ENCODE assay signal across 1 cellular context in the genomic region with DNA sequence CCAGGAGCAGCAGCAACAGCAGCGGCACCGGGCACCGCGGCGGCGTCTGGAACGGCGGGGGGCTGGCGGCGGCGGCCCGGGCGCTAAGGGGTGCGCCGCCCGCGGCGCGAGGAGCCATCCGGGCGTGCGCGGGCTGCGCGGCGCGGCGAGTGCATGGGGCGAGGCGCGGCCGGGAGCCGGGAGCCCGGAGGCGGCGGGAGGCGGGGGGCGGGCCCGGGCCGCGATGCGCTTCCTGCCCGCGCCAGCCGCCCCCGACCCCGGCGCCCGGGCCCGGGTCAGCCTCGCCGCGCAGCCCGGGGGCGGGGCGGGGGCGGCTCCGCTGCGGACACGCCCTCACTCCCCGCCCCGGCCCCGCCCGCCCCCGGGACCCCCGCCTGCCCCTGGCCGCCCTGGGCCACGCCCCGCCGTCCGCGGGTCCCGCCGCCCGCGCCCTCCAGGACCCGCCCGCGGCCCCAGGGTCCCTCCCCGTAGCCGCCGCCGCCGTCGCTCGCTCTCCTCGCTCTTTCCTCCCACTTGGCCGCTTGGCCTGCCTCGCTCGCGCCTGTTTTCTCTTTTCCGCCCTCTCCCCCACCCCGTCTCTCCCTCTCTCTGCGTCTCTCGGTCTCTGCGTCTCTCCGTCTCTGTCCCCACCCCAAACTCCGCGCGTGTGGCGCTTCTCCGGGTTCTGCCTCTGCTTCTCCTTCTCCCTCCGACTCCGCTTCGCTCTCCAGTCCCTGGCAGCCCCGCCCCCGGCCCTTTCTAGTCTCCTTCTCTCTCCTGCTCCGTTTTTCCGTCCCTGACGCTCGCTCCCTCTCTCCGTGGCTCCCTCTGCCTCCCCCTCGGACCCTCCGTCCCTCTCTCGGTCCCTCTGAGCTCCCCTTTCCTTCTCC.
TF ChIP-seq lines count a peak whose summit lies in the region.

A gene with protein sequence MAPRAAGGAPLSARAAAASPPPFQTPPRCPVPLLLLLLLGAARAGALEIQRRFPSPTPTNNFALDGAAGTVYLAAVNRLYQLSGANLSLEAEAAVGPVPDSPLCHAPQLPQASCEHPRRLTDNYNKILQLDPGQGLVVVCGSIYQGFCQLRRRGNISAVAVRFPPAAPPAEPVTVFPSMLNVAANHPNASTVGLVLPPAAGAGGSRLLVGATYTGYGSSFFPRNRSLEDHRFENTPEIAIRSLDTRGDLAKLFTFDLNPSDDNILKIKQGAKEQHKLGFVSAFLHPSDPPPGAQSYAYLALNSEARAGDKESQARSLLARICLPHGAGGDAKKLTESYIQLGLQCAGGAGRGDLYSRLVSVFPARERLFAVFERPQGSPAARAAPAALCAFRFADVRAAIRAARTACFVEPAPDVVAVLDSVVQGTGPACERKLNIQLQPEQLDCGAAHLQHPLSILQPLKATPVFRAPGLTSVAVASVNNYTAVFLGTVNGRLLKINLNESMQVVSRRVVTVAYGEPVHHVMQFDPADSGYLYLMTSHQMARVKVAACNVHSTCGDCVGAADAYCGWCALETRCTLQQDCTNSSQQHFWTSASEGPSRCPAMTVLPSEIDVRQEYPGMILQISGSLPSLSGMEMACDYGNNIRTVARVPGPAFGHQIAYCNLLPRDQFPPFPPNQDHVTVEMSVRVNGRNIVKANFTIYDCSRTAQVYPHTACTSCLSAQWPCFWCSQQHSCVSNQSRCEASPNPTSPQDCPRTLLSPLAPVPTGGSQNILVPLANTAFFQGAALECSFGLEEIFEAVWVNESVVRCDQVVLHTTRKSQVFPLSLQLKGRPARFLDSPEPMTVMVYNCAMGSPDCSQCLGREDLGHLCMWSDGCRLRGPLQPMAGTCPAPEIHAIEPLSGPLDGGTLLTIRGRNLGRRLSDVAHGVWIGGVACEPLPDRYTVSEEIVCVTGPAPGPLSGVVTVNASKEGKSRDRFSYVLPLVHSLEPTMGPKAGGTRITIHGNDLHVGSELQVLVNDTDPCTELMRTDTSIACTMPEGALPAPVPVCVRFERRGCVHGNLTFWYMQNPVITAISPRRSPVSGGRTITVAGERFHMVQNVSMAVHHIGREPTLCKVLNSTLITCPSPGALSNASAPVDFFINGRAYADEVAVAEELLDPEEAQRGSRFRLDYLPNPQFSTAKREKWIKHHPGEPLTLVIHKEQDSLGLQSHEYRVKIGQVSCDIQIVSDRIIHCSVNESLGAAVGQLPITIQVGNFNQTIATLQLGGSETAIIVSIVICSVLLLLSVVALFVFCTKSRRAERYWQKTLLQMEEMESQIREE (N-terminal part only) (minus strand): TSS at position 155 of the 869 bp plus-strand sequence. CDS start 37 bp downstream, at position 118.

TF ChIP-seq in K562, 482 proteins besides CTCF, POLR2A, EP300 and RAD21 (continued from another document):
- TF ChIP-seq, protein P1, sequence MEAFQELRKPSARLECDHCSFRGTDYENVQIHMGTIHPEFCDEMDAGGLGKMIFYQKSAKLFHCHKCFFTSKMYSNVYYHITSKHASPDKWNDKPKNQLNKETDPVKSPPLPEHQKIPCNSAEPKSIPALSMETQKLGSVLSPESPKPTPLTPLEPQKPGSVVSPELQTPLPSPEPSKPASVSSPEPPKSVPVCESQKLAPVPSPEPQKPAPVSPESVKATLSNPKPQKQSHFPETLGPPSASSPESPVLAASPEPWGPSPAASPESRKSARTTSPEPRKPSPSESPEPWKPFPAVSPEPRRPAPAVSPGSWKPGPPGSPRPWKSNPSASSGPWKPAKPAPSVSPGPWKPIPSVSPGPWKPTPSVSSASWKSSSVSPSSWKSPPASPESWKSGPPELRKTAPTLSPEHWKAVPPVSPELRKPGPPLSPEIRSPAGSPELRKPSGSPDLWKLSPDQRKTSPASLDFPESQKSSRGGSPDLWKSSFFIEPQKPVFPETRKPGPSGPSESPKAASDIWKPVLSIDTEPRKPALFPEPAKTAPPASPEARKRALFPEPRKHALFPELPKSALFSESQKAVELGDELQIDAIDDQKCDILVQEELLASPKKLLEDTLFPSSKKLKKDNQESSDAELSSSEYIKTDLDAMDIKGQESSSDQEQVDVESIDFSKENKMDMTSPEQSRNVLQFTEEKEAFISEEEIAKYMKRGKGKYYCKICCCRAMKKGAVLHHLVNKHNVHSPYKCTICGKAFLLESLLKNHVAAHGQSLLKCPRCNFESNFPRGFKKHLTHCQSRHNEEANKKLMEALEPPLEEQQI (IDR thresholded peaks at IDR 0.05), result no peak
- TF ChIP-seq BCOR (IDR thresholded peaks at IDR 0.05) (peak; percentile 65; the same call in 1 of the 2 replicates), ESRRA (IDR thresholded peaks at IDR 0.05; ENCODE audit: borderline replicate concordance, low read depth) (no peak), TEAD2 (tag; IDR thresholded peaks at IDR 0.05) (no peak), ARID1B (IDR thresholded peaks at IDR 0.05) (peak; percentile 47), RBFOX2 (IDR thresholded peaks at IDR 0.05; ENCODE audit: low read depth, low read length) (peak; percentile 54; the same call in 1 of the 2 replicates), ARID2 (IDR thresholded peaks at IDR 0.05) (0 out of 2 replicates have a peak, but pooled peaks have one; percentile 25), ZNF175 (CRISPR knock-in tag; IDR thresholded peaks at IDR 0.05; ENCODE audit: low read depth) (no peak), ZNF431 (CRISPR knock-in tag; IDR thresholded peaks at IDR 0.05) (no peak), ZNF347 (CRISPR knock-in tag; IDR thresholded peaks at IDR 0.05; ENCODE audit: low read depth) (no peak), MAZ (CRISPR knock-in tag; conservative IDR thresholded peaks at IDR 0.05 in 1 of 2, IDR thresholded peaks at IDR 0.05 in 1 of 2) (peak in 1 of 2 experiments; percentile 56; a peak in 1 of 4 replicates), CC2D1A (IDR thresholded peaks at IDR 0.05) (peak; percentile 31; the same call in 1 of the 2 replicates), EGR1 (conservative IDR thresholded peaks at IDR 0.05) (peak; percentile 56), ZKSCAN8 (CRISPR knock-in tag; IDR thresholded peaks at IDR 0.05) (no peak), CBFA2T2 (conservative IDR thresholded peaks at IDR 0.05) (no peak), ZNF764 (CRISPR knock-in tag; IDR thresholded peaks at IDR 0.05; ENCODE audit: low read depth) (no peak), NFATC3 (IDR thresholded peaks at IDR 0.05) (no peak), POLR2AphosphoS2 (IDR thresholded peaks at IDR 0.05; ENCODE audit: low read length) (no peak), PCBP2 (IDR thresholded peaks at IDR 0.05; ENCODE audit: low read depth, low read length, poor library complexity, severe bottlenecking) (no peak), ZNF316 (IDR thresholded peaks at IDR 0.05) (no peak), WHSC1 (IDR thresholded peaks at IDR 0.05; ENCODE audit: low read length) (no peak), PHTF2 (CRISPR knock-in tag; IDR thresholded peaks at IDR 0.05) (no peak), MTA2 (IDR thresholded peaks at IDR 0.05; ENCODE audit: low read depth) (peak; percentile 21; the same call in 1 of the 2 replicates)
- TF ChIP-seq, protein P2, sequence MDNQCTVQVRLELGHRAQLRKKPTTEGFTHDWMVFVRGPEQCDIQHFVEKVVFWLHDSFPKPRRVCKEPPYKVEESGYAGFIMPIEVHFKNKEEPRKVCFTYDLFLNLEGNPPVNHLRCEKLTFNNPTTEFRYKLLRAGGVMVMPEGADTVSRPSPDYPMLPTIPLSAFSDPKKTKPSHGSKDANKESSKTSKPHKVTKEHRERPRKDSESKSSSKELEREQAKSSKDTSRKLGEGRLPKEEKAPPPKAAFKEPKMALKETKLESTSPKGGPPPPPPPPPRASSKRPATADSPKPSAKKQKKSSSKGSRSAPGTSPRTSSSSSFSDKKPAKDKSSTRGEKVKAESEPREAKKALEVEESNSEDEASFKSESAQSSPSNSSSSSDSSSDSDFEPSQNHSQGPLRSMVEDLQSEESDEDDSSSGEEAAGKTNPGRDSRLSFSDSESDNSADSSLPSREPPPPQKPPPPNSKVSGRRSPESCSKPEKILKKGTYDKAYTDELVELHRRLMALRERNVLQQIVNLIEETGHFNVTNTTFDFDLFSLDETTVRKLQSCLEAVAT (IDR thresholded peaks at IDR 0.05), result peak in 1 of 2 experiments; percentile 71; a peak in 2 of 4 replicates
- TF ChIP-seq, protein P3, sequence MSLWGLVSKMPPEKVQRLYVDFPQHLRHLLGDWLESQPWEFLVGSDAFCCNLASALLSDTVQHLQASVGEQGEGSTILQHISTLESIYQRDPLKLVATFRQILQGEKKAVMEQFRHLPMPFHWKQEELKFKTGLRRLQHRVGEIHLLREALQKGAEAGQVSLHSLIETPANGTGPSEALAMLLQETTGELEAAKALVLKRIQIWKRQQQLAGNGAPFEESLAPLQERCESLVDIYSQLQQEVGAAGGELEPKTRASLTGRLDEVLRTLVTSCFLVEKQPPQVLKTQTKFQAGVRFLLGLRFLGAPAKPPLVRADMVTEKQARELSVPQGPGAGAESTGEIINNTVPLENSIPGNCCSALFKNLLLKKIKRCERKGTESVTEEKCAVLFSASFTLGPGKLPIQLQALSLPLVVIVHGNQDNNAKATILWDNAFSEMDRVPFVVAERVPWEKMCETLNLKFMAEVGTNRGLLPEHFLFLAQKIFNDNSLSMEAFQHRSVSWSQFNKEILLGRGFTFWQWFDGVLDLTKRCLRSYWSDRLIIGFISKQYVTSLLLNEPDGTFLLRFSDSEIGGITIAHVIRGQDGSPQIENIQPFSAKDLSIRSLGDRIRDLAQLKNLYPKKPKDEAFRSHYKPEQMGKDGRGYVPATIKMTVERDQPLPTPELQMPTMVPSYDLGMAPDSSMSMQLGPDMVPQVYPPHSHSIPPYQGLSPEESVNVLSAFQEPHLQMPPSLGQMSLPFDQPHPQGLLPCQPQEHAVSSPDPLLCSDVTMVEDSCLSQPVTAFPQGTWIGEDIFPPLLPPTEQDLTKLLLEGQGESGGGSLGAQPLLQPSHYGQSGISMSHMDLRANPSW (CRISPR knock-in tag; IDR thresholded peaks at IDR 0.05), result no peak
- TF ChIP-seq, protein P4, sequence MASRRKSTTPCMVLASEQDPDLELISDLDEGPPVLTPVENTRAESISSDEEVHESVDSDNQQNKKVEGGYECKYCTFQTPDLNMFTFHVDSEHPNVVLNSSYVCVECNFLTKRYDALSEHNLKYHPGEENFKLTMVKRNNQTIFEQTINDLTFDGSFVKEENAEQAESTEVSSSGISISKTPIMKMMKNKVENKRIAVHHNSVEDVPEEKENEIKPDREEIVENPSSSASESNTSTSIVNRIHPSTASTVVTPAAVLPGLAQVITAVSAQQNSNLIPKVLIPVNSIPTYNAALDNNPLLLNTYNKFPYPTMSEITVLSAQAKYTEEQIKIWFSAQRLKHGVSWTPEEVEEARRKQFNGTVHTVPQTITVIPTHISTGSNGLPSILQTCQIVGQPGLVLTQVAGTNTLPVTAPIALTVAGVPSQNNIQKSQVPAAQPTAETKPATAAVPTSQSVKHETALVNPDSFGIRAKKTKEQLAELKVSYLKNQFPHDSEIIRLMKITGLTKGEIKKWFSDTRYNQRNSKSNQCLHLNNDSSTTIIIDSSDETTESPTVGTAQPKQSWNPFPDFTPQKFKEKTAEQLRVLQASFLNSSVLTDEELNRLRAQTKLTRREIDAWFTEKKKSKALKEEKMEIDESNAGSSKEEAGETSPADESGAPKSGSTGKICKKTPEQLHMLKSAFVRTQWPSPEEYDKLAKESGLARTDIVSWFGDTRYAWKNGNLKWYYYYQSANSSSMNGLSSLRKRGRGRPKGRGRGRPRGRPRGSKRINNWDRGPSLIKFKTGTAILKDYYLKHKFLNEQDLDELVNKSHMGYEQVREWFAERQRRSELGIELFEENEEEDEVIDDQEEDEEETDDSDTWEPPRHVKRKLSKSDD (conservative IDR thresholded peaks at IDR 0.05; ENCODE audit: low read length), result no peak
- TF ChIP-seq, protein P5, sequence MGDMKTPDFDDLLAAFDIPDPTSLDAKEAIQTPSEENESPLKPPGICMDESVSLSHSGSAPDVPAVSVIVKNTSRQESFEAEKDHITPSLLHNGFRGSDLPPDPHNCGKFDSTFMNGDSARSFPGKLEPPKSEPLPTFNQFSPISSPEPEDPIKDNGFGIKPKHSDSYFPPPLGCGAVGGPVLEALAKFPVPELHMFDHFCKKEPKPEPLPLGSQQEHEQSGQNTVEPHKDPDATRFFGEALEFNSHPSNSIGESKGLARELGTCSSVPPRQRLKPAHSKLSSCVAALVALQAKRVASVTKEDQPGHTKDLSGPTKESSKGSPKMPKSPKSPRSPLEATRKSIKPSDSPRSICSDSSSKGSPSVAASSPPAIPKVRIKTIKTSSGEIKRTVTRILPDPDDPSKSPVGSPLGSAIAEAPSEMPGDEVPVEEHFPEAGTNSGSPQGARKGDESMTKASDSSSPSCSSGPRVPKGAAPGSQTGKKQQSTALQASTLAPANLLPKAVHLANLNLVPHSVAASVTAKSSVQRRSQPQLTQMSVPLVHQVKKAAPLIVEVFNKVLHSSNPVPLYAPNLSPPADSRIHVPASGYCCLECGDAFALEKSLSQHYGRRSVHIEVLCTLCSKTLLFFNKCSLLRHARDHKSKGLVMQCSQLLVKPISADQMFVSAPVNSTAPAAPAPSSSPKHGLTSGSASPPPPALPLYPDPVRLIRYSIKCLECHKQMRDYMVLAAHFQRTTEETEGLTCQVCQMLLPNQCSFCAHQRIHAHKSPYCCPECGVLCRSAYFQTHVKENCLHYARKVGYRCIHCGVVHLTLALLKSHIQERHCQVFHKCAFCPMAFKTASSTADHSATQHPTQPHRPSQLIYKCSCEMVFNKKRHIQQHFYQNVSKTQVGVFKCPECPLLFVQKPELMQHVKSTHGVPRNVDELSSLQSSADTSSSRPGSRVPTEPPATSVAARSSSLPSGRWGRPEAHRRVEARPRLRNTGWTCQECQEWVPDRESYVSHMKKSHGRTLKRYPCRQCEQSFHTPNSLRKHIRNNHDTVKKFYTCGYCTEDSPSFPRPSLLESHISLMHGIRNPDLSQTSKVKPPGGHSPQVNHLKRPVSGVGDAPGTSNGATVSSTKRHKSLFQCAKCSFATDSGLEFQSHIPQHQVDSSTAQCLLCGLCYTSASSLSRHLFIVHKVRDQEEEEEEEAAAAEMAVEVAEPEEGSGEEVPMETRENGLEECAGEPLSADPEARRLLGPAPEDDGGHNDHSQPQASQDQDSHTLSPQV (IDR thresholded peaks at IDR 0.05), result no peak
- TF ChIP-seq, protein P6, sequence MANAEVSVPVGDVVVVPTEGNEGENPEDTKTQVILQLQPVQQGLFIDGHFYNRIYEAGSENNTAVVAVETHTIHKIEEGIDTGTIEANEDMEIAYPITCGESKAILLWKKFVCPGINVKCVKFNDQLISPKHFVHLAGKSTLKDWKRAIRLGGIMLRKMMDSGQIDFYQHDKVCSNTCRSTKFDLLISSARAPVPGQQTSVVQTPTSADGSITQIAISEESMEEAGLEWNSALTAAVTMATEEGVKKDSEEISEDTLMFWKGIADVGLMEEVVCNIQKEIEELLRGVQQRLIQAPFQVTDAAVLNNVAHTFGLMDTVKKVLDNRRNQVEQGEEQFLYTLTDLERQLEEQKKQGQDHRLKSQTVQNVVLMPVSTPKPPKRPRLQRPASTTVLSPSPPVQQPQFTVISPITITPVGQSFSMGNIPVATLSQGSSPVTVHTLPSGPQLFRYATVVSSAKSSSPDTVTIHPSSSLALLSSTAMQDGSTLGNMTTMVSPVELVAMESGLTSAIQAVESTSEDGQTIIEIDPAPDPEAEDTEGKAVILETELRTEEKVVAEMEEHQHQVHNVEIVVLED (CRISPR knock-in tag; IDR thresholded peaks at IDR 0.05), result no peak
- TF ChIP-seq, protein P7, sequence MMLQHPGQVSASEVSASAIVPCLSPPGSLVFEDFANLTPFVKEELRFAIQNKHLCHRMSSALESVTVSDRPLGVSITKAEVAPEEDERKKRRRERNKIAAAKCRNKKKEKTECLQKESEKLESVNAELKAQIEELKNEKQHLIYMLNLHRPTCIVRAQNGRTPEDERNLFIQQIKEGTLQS (IDR thresholded peaks at IDR 0.05), result no peak
- TF ChIP-seq, protein P7 (CRISPR knock-in tag; conservative IDR thresholded peaks at IDR 0.05), result no peak
